ENCODE assay signal across 9 cellular contexts in genomic region chr17:44219126-44219635, GRCh38. TPM values are rescaled to one million over a fixed set of nuclear protein-coding genes. Genes with fewer than 3 reads are reported as not detected.
DNase-seq lines count a peak whose midpoint lies in the region; ATAC-seq, FAIRE-seq and TF ChIP-seq lines count a peak whose summit lies in the region.
"Had no signal": no experiment of that assay in that cellular context is flagged by ENCODE, and none has a peak within 500 bp of the region (broad histone marks: within the 10 kb centered on the region; RNA-seq: fewer than 3 reads in every experiment).

No MANE protein-coding gene starts in this region.

- no peaks in the 10 kb centered on the region for H3K27me3 ChIP-seq in BLaER1 treated with 17β-estradiol and CSF1 and Interleukin-3, amounts not matched to agents 10 nM and 100 nM
- no peaks in the 10 kb centered on the region for H3K27me3 ChIP-seq in pancreas

- peak overlapping the region; percentile 82 to 100 (median 99) for H3K27ac ChIP-seq in BLaER1 treated with 17β-estradiol and CSF1 and Interleukin-3, amounts not matched to agents 10 nM and 100 nM
- peak overlapping the region; percentile 93 to 98 (median 97) for H3K27ac ChIP-seq in pancreas

- peak overlapping the region; percentile 94 to 100 (median 99) for H3K9ac ChIP-seq in BLaER1 treated with 17β-estradiol and CSF1 and Interleukin-3, amounts not matched to agents 10 nM and 100 nM

- H3K27me3 Mint-ChIP-seq in glutamatergic neuron (ENCODE audit: unreplicated experiment) = peaks cover 18% of the 10 kb centered on the region

- H3K36me3 ChIP-seq in BLaER1 treated with 17β-estradiol and CSF1 and Interleukin-3, amounts not matched to agents 10 nM and 100 nM = peaks cover 25 to 38% (median 33%) of the 10 kb centered on the region in 11 experiments
- H3K36me3 ChIP-seq in pancreas = peaks cover 0 to 24% (median 17%) of the 10 kb centered on the region in 3 donors

- H3K36me3 Mint-ChIP-seq in glutamatergic neuron (ENCODE audit: unreplicated experiment) = no peaks in the 10 kb centered on the region

- H3K4me3 ChIP-seq in BLaER1 treated with 17β-estradiol and CSF1 and Interleukin-3, amounts not matched to agents 10 nM and 100 nM = peak overlapping the region; percentile 70 to 100 (median 98)
- peak overlapping the region; percentile 57 to 95 (median 88) for H3K4me3 ChIP-seq in pancreas

- peaks cover 41 to 54% (median 49%) of the 10 kb centered on the region in 10 experiments for H3K4me1 ChIP-seq in BLaER1 treated with 17β-estradiol and CSF1 and Interleukin-3, amounts not matched to agents 10 nM and 100 nM
- peaks cover 9 to 28% (median 23%) of the 10 kb centered on the region in 3 donors for H3K4me1 ChIP-seq in pancreas

- DNase-seq in RKO (ENCODE audit: low spot score) = peak; percentile 76
- peak; percentile 90 for DNase-seq in activated effector memory CD4-positive, alpha-beta T cell treated with anti-CD3 and anti-CD28 coated beads, Interleukin-2, amount 50 U/mL, for 16 hours
- peak; percentile 77 for DNase-seq in glutamatergic neuron
- peak in 5 of 6 donors; percentile 73 to 91 (median 81) for DNase-seq in pancreas
- DNase-seq in NCI-H187 (lab: John Stamatoyannopoulos, UW) = no peak

- peaks cover 25 to 41% (median 40%) of the 10 kb centered on the region in 11 experiments; a peak in 17 of 22 replicates for H4K20me1 ChIP-seq in BLaER1 treated with 17β-estradiol and CSF1 and Interleukin-3, amounts not matched to agents 10 nM and 100 nM

- no peak overlapping the region for H3K4me3 Mint-ChIP-seq in glutamatergic neuron (ENCODE audit: unreplicated experiment)

- FAIRE-seq in pancreas (lab: Jason Lieb, UNC) = no peak

- intact Hi-C loops in pancreas (cut with DNase I) = loop anchor here in 1 of 3 donors (10.0 kb wide), 1 partner anchor 106 kb away; the partner anchor contains the start of gene SLC25A39

- no peak overlapping the region for H3K27ac Mint-ChIP-seq in glutamatergic neuron (ENCODE audit: unreplicated experiment)

- peak overlapping the region in 10 of 11 experiments; percentile 3 to 61 (median 53); a peak in 16 of 22 replicates for H3K4me2 ChIP-seq in BLaER1 treated with 17β-estradiol and CSF1 and Interleukin-3, amounts not matched to agents 10 nM and 100 nM

- ATAC-seq in GM18909 (IDR thresholded peaks at IDR 0.05; ENCODE audit: poor library complexity, unreplicated experiment) (peak; percentile 44), HG03159 (IDR thresholded peaks at IDR 0.05; ENCODE audit: unreplicated experiment) (peak; percentile 42), pancreas (peak; percentile 9 to 55 (median 26))

- H3K9me3 ChIP-seq in BLaER1 treated with 17β-estradiol and CSF1 and Interleukin-3, amounts not matched to agents 10 nM and 100 nM (replicated peaks in 1 of 11) = peaks cover 0 to 6% (median 0%) of the 10 kb centered on the region in 11 experiments; a peak in 4 of 22 replicates
- H3K9me3 ChIP-seq in pancreas = no peaks in the 10 kb centered on the region

- peaks cover 21% of the 10 kb centered on the region for H3K9me3 Mint-ChIP-seq in glutamatergic neuron (ENCODE audit: unreplicated experiment)

- TF ChIP-seq CTCF in glutamatergic neuron (IDR thresholded peaks at IDR 0.05; ENCODE audit: partially characterized antibody, unreplicated experiment) = peak; percentile 53
- TF ChIP-seq CTCF in pancreas (IDR thresholded peaks at IDR 0.05) = peak in 3 of 4 donors; percentile 13 to 45 (median 15)

- peaks cover 20% of the 10 kb centered on the region for H3K4me1 Mint-ChIP-seq in glutamatergic neuron (ENCODE audit: low read depth, unreplicated experiment)

- WGBS in pancreas, 2 donors = 1 to 2% methylated on average over 40 to 79 of the region's 79 CpGs

RNA-seq across cellular contexts. Expression of gene UBTF, which starts 0.3 kb away (rescaled TPM):
- 97.6 TPM for total RNA-seq in glutamatergic neuron (ENCODE audit: unreplicated experiment)
- total RNA-seq in pancreas = 10 to 100 TPM; 31.9 to 51.8 (median 35.6) TPM
- polyA plus RNA-seq in pancreas = 10 to 100 TPM; 40.9 to 44.1 TPM

RNA-seq across cellular contexts. Expression of gene ATXN7L3, which starts 19.5 kb away (rescaled TPM):
- total RNA-seq in glutamatergic neuron (ENCODE audit: unreplicated experiment) = 146 TPM
- total RNA-seq in pancreas = 10 to 100 TPM; 21.1 to 38.0 (median 24.5) TPM
- 10 to 100 TPM; 29.8 to 32.0 TPM for polyA plus RNA-seq in pancreas

RNA-seq across cellular contexts. Expression of gene TMUB2, which starts 32.4 kb away (rescaled TPM):
- total RNA-seq in glutamatergic neuron (ENCODE audit: unreplicated experiment) (52.1 TPM), pancreas (10 to 100 TPM; 10.4 to 24.6 (median 14.8) TPM)
- polyA plus RNA-seq in pancreas = 10 to 100 TPM; 42.2 to 50.9 TPM

RNA-seq across cellular contexts. Expression of gene ASB16, which starts 48.7 kb away (rescaled TPM):
- not detected for total RNA-seq in glutamatergic neuron (ENCODE audit: unreplicated experiment)
- 1 to 10 TPM; 1.1 to 3.9 (median 2.3) TPM for total RNA-seq in pancreas
- polyA plus RNA-seq in pancreas = 1 to 10 TPM; 1.9 to 2.9 TPM

RNA-seq across cellular contexts. Expression of gene SLC4A1, which starts 48.8 kb away (rescaled TPM):
- total RNA-seq in glutamatergic neuron (ENCODE audit: unreplicated experiment) (not detected), pancreas (under 1 TPM in 2 of 6 donors, not detected in 4; 0.24 to 0.37 TPM)
- polyA plus RNA-seq in pancreas = not detected
- total RNA-seq: activated CD8-positive, alpha-beta memory T cell treated with anti-CD3 and anti-CD28 coated beads for 36 hours had no signal

Comparison
In these comparisons a context has a peak if more than half of its experiments do, and no peak if none do; other contexts are left out.
1. DNase-seq: peak in RKO (single experiment), activated effector memory CD4-positive, alpha-beta T cell treated with anti-CD3 and anti-CD28 coated beads, Interleukin-2, amount 50 U/mL, for 16 hours (single experiment), glutamatergic neuron (single experiment) and pancreas (5 of 6); none in NCI-H187 (0 of 2).
2. Peak in every context shown above with its lines, with median percentiles within 50 percentile points of each other: ATAC-seq.